Comparison of ENCODE assay signal across 8 cellular contexts in genomic region chr10:78973901-78974408, GRCh38.
DNase-seq lines count a peak whose midpoint lies in the region; ATAC-seq and TF ChIP-seq lines count a peak whose summit lies in the region.

No MANE protein-coding gene starts in this region.

- intact Hi-C loops in CD4-positive, alpha-beta memory T cell (cut with micrococcal nuclease) = loop anchor here (1.0 to 2.0 kb wide), 4 partner anchors 74 to 671 kb away; partner anchors contain the start of gene ZMIZ1
- intact Hi-C loops in activated T-helper 1 cell treated with anti-CD3 and anti-CD28 coated beads, Interleukin-12 subunit alpha, Interleukin-12 subunit beta, Interleukin-2, Interleukin-4 antibody, amounts not matched to agents 30 ng/mL and 10 ng/mL and 1 ng/mL, durations not matched to agents 14 hours and 24 hours and 36 hours (cut with micrococcal nuclease) = loop anchor here (1.0 to 5.0 kb wide), 12 partner anchors 17 to 942 kb away; partner anchors contain the start of genes RPS24, ZCCHC24 and ZMIZ1
- intact Hi-C loops in tibial artery (cut with DNase I; ENCODE audit: low total_unique reads) = loop anchor here (2.0 to 10.0 kb wide), 3 partner anchors 97 to 183 kb away; no protein-coding TSS in a partner anchor

- peak overlapping the region; percentile 2 to 47 for H3K4me3 ChIP-seq in CD4-positive, alpha-beta memory T cell (ENCODE audit: low read length in 2 of 2)
- H3K4me3 ChIP-seq in HL-60 (replicated peaks; ENCODE audit: insufficient read depth, low read length) (peak overlapping the region; percentile 41), tibial artery (peak overlapping the region; percentile 56 to 65)

- no peak overlapping the region for H3K27ac ChIP-seq in CD4-positive, alpha-beta memory T cell (ENCODE audit: low read depth, low read length)
- peak overlapping the region; percentile 38; the same call in 1 of the 2 replicates for H3K27ac ChIP-seq in HL-60 (replicated peaks)
- H3K27ac ChIP-seq in tibial artery = peak overlapping the region; percentile 97 to 100

- peak; percentile 47 for ATAC-seq in GM19463 (IDR thresholded peaks at IDR 0.05; ENCODE audit: unreplicated experiment)

- peaks cover 0 to 4% of the 10 kb centered on the region in 2 donors for H3K36me3 Mint-ChIP-seq in CD4-positive, alpha-beta memory T cell
- no peaks in the 10 kb centered on the region for H3K36me3 Mint-ChIP-seq in activated T-helper 1 cell treated with anti-CD3 and anti-CD28 coated beads, Interleukin-12 subunit alpha, Interleukin-12 subunit beta, Interleukin-2, Interleukin-4 antibody, amounts not matched to agents 30 ng/mL and 10 ng/mL and 1 ng/mL, durations not matched to agents 14 hours and 24 hours and 36 hours (ENCODE audit: low read depth)
- no peaks in the 10 kb centered on the region for H3K36me3 Mint-ChIP-seq in nephron (ENCODE audit: low read depth)

- POLR2A ChIA-PET in CD4-positive, alpha-beta memory T cell (lab: Charles Lee; ENCODE audit: partially characterized antibody) = interaction anchor here (0.9 to 5.2 kb wide), 6 partner anchors 10 to 93 kb away, joined by 4 to 72 read pairs (median 6); partner anchors contain the start of gene ZMIZ1

- peak overlapping the region; percentile 88 to 97 (median 92) for H3K4me3 Mint-ChIP-seq in CD4-positive, alpha-beta memory T cell
- peak overlapping the region; percentile 98 for H3K4me3 Mint-ChIP-seq in activated T-helper 1 cell treated with anti-CD3 and anti-CD28 coated beads, Interleukin-12 subunit alpha, Interleukin-12 subunit beta, Interleukin-2, Interleukin-4 antibody, amounts not matched to agents 30 ng/mL and 10 ng/mL and 1 ng/mL, durations not matched to agents 14 hours and 24 hours and 36 hours
- peak overlapping the region; percentile 79 to 89 (median 80) for H3K4me3 Mint-ChIP-seq in nephron

- DNase-seq in CD4-positive, alpha-beta memory T cell = peak in 4 of 5 donors; percentile 20 to 48 (median 30)
- DNase-seq in HL-60 (ENCODE audit: low read depth in 1 of 2, low spot score in 1 of 2) = peak; percentile 5 to 33
- peak; percentile 87 for DNase-seq in NCI-H774 (lab: John Stamatoyannopoulos, UW)
- DNase-seq in activated T-helper 1 cell treated with anti-CD3 and anti-CD28 coated beads, Interleukin-12 subunit alpha, Interleukin-12 subunit beta, Interleukin-2, Interleukin-4 antibody, amounts not matched to agents 30 ng/mL and 10 ng/mL and 1 ng/mL, durations not matched to agents 14 hours and 24 hours and 36 hours (ENCODE audit: low spot score) = no peak
- peak; percentile 47 for DNase-seq in fibroblast of the conjunctiva (ENCODE audit: low read depth)
- DNase-seq in tibial artery = peak in 1 of 2 donors; percentile 73

- no peaks in the 10 kb centered on the region for H3K27me3 ChIP-seq in CD4-positive, alpha-beta memory T cell (ENCODE audit: insufficient read depth, low read length)
- H3K27me3 ChIP-seq in HL-60 (ENCODE audit: insufficient read depth, poor library complexity, severe bottlenecking) (no peaks in the 10 kb centered on the region), tibial artery (no peaks in the 10 kb centered on the region)

- TF ChIP-seq CTCF in HL-60 (IDR thresholded peaks at IDR 0.05; ENCODE audit: insufficient read depth, low read length) = no peak
- peak; percentile 10 to 18 (median 14) for TF ChIP-seq CTCF in nephron (IDR thresholded peaks at IDR 0.05; ENCODE audit: unreplicated experiment in 3 of 3)
- TF ChIP-seq CTCF in tibial artery (IDR thresholded peaks at IDR 0.05) = peak in 1 of 2 experiments; percentile 16

- H3K36me3 ChIP-seq in CD4-positive, alpha-beta memory T cell (ENCODE audit: insufficient read depth, low read length) = no peaks in the 10 kb centered on the region
- H3K36me3 ChIP-seq in tibial artery = no peaks in the 10 kb centered on the region

- H3K27me3 Mint-ChIP-seq in CD4-positive, alpha-beta memory T cell = no peaks in the 10 kb centered on the region
- peaks cover 19% of the 10 kb centered on the region for H3K27me3 Mint-ChIP-seq in activated T-helper 1 cell treated with anti-CD3 and anti-CD28 coated beads, Interleukin-12 subunit alpha, Interleukin-12 subunit beta, Interleukin-2, Interleukin-4 antibody, amounts not matched to agents 30 ng/mL and 10 ng/mL and 1 ng/mL, durations not matched to agents 14 hours and 24 hours and 36 hours (ENCODE audit: insufficient read depth)
- H3K27me3 Mint-ChIP-seq in nephron (ENCODE audit: low read depth) = peaks cover 3% of the 10 kb centered on the region

- H3K27ac Mint-ChIP-seq in CD4-positive, alpha-beta memory T cell = peak overlapping the region; percentile 33 to 93 (median 91)
- peak overlapping the region; percentile 100 for H3K27ac Mint-ChIP-seq in activated T-helper 1 cell treated with anti-CD3 and anti-CD28 coated beads, Interleukin-12 subunit alpha, Interleukin-12 subunit beta, Interleukin-2, Interleukin-4 antibody, amounts not matched to agents 30 ng/mL and 10 ng/mL and 1 ng/mL, durations not matched to agents 14 hours and 24 hours and 36 hours
- H3K27ac Mint-ChIP-seq in nephron = peak overlapping the region; percentile 99

- no peaks in the 10 kb centered on the region for H3K9me3 Mint-ChIP-seq in CD4-positive, alpha-beta memory T cell
- no peaks in the 10 kb centered on the region for H3K9me3 Mint-ChIP-seq in activated T-helper 1 cell treated with anti-CD3 and anti-CD28 coated beads, Interleukin-12 subunit alpha, Interleukin-12 subunit beta, Interleukin-2, Interleukin-4 antibody, amounts not matched to agents 30 ng/mL and 10 ng/mL and 1 ng/mL, durations not matched to agents 14 hours and 24 hours and 36 hours
- H3K9me3 Mint-ChIP-seq in nephron = no peaks in the 10 kb centered on the region

- H3K4me1 Mint-ChIP-seq in CD4-positive, alpha-beta memory T cell = peaks cover 9 to 35% (median 17%) of the 10 kb centered on the region in 4 donors
- peaks cover 43% of the 10 kb centered on the region for H3K4me1 Mint-ChIP-seq in activated T-helper 1 cell treated with anti-CD3 and anti-CD28 coated beads, Interleukin-12 subunit alpha, Interleukin-12 subunit beta, Interleukin-2, Interleukin-4 antibody, amounts not matched to agents 30 ng/mL and 10 ng/mL and 1 ng/mL, durations not matched to agents 14 hours and 24 hours and 36 hours (ENCODE audit: low read depth)
- peaks cover 48% of the 10 kb centered on the region for H3K4me1 Mint-ChIP-seq in nephron

- H3K4me1 ChIP-seq in CD4-positive, alpha-beta memory T cell (ENCODE audit: insufficient read depth, low read length) = peaks cover 13% of the 10 kb centered on the region
- peaks cover 7 to 32% (median 24%) of the 10 kb centered on the region in 4 donors for H3K4me1 ChIP-seq in tibial artery

- no peaks in the 10 kb centered on the region for H3K9me3 ChIP-seq in CD4-positive, alpha-beta memory T cell (ENCODE audit: control insufficient read depth in 1 of 2, low read length in 2 of 2)
- H3K9me3 ChIP-seq in tibial artery = no peaks in the 10 kb centered on the region

- CTCF ChIA-PET in CD4-positive, alpha-beta memory T cell (lab: Charles Lee; ENCODE audit: partially characterized antibody) = interaction anchor here (0.6 to 1.5 kb wide), 18 partner anchors 8 to 954 kb away, joined by 3 to 14 read pairs (median 4); no protein-coding TSS in a partner anchor
